Comparison of ENCODE assay signal across 8 cellular contexts in genomic region chrX:38804481-38805293, GRCh38. TPM values are rescaled to one million over a fixed set of nuclear protein-coding genes. Genes with fewer than 3 reads are reported as not detected.
DNase-seq lines count a peak whose midpoint lies in the region; ATAC-seq and TF ChIP-seq lines count a peak whose summit lies in the region.

No MANE protein-coding gene starts in this region.

- H3K27ac ChIP-seq in ACC112 (ENCODE audit: low read depth, low read length) (peak overlapping the region; percentile 91), prostate gland (peak overlapping the region; percentile 84 to 86)

- TF ChIP-seq CTCF in glutamatergic neuron (IDR thresholded peaks at IDR 0.05; ENCODE audit: partially characterized antibody, unreplicated experiment), result no peak
- TF ChIP-seq CTCF in prostate gland (IDR thresholded peaks at IDR 0.05), result no peak

- no peaks in the 10 kb centered on the region for H3K27me3 ChIP-seq in ACC112 (ENCODE audit: insufficient read depth, low read length)
- H3K27me3 ChIP-seq in prostate gland (replicated peaks; ENCODE audit: insufficient read depth), result no peaks in the 10 kb centered on the region

- DNase-seq in NCI-H226 (peak; percentile 17), glutamatergic neuron (peak; percentile 34), prostate gland (ENCODE audit: low spot score) (no peak), NCI-H2107 treated with DMSO at 0.1 percent for 48 hours (lab: John Stamatoyannopoulos, UW; ENCODE audit: unreplicated experiment) (no peak), GM19238 (ENCODE audit: insufficient read length, low spot score) (no peak)
- DNase-seq in activated gamma-delta T cell treated with anti-CD3 and anti-CD28 coated beads, Interleukin-2, amount 50 U/mL, for 16 hours (ENCODE audit: low read depth), result peak; percentile 6

- no peak overlapping the region for H2AFZ ChIP-seq in ACC112 (ENCODE audit: low read length, unreplicated experiment)

- peak; percentile 0 for ATAC-seq in GM19463 (IDR thresholded peaks at IDR 0.05; ENCODE audit: unreplicated experiment)

- H3K9me3 Mint-ChIP-seq in glutamatergic neuron (ENCODE audit: unreplicated experiment), result peaks cover 5% of the 10 kb centered on the region

- H3K36me3 ChIP-seq in ACC112 (ENCODE audit: insufficient read depth, low read length) (no peaks in the 10 kb centered on the region), prostate gland (no peaks in the 10 kb centered on the region)

- H3K27ac Mint-ChIP-seq in glutamatergic neuron (ENCODE audit: unreplicated experiment), result peak overlapping the region; percentile 92

- TF ChIP-seq POLR2A in prostate gland (IDR thresholded peaks at IDR 0.05), result no peak

- H3K4me3 ChIP-seq in ACC112 (ENCODE audit: low read depth, low read length) (peak overlapping the region; percentile 92), prostate gland (peak overlapping the region; percentile 47)

- H3K79me2 ChIP-seq in ACC112 (ENCODE audit: control insufficient read depth, insufficient read depth, low read length, unreplicated experiment), result peaks cover 38% of the 10 kb centered on the region

- H3K4me3 Mint-ChIP-seq in glutamatergic neuron (ENCODE audit: unreplicated experiment), result peak overlapping the region; percentile 88

- WGBS in prostate gland, result 1% methylated on average over 18 of the region's 75 CpGs

- H3K4me1 Mint-ChIP-seq in glutamatergic neuron (ENCODE audit: low read depth, unreplicated experiment), result peaks cover 8% of the 10 kb centered on the region

- peaks cover 25% of the 10 kb centered on the region for H3K4me1 ChIP-seq in ACC112 (ENCODE audit: control insufficient read depth, insufficient read depth, low read length, unreplicated experiment)
- no peaks in the 10 kb centered on the region for H3K4me1 ChIP-seq in prostate gland (replicated peaks)

- peaks cover 9% of the 10 kb centered on the region for H3K27me3 Mint-ChIP-seq in glutamatergic neuron (ENCODE audit: unreplicated experiment)

- H3K9me3 ChIP-seq in prostate gland, result no peaks in the 10 kb centered on the region

- intact Hi-C loops in prostate gland (cut with DNase I), result loop anchor here (5.0 kb wide), 1 partner anchor 1368 kb away; no protein-coding TSS in a partner anchor

- H3K36me3 Mint-ChIP-seq in glutamatergic neuron (ENCODE audit: unreplicated experiment), result no peaks in the 10 kb centered on the region

RNA-seq across cellular contexts. Expression of gene MID1IP1, which starts 3.4 kb away (rescaled TPM):
- total RNA-seq in glutamatergic neuron (ENCODE audit: unreplicated experiment), result 44.9 TPM
- 100 to 1,000 TPM in 1 of 2 donors, 10 to 100 TPM in 1; 34.7 to 129 TPM for total RNA-seq in prostate gland

Comparison
In these comparisons a context has a peak if more than half of its experiments do, and no peak if none do; other contexts are left out.
1. DNase-seq: peak in NCI-H226 (single experiment), activated gamma-delta T cell treated with anti-CD3 and anti-CD28 coated beads, Interleukin-2, amount 50 U/mL, for 16 hours (single experiment) and glutamatergic neuron (single experiment); none in prostate gland (single experiment), NCI-H2107 treated with DMSO at 0.1 percent for 48 hours (single experiment) and GM19238 (single experiment).